9 cellular contexts compared by ENCODE assay signal in genomic region chr2:116510117-116510671, GRCh38.
A peak's percentile ranks its signal among the peaks of the same experiment; 100 is the strongest.
DNase-seq lines count a peak whose midpoint lies in the region; ATAC-seq and TF ChIP-seq lines count a peak whose summit lies in the region.
"Had no signal": no experiment of that assay in that cellular context is flagged by ENCODE, and none has a peak within 500 bp of the region (broad histone marks: within the 10 kb centered on the region; RNA-seq: fewer than 3 reads in every experiment).

No MANE protein-coding gene starts in this region.

- TF ChIP-seq POLR2A in NB4 (IDR thresholded peaks at IDR 0.05; ENCODE audit: extremely low read depth, insufficient read length) = no peak

- DNase-seq in NB4 (ENCODE audit: low read depth) (peak; percentile 49), midbrain (lab: John Stamatoyannopoulos, UW) (peak; percentile 37), foreskin fibroblast (no peak)

- H2AFZ ChIP-seq in SU-DHL-6 (ENCODE audit: low read depth, low read length, severe bottlenecking) = no peak overlapping the region

- no peaks in the 10 kb centered on the region for H3F3A ChIP-seq in SU-DHL-6 (ENCODE audit: insufficient read depth)

- TF ChIP-seq CTCF in GM12875 (IDR thresholded peaks at IDR 0.05; ENCODE audit: borderline replicate concordance, insufficient read depth, low read depth, low read length) (peak; percentile 44), NB4 (IDR thresholded peaks at IDR 0.05; ENCODE audit: low read depth, low read length) (peak; percentile 61), SU-DHL-6 (IDR thresholded peaks at IDR 0.05; ENCODE audit: insufficient read depth, low read length, poor library complexity, severe bottlenecking) (peak; percentile 54), foreskin fibroblast (IDR thresholded peaks at IDR 0.05; ENCODE audit: low read depth, low read length) (no peak)

- H3K27me3 ChIP-seq in SU-DHL-6 (ENCODE audit: low read length) = no peaks in the 10 kb centered on the region
- H3K27me3 ChIP-seq: gastroesophageal sphincter had no signal

- H3K36me3 ChIP-seq in SU-DHL-6 (ENCODE audit: low read length) = no peaks in the 10 kb centered on the region
- H3K36me3 ChIP-seq: gastroesophageal sphincter had no signal

- no peak overlapping the region for H3K27ac ChIP-seq in SU-DHL-6 (ENCODE audit: low read depth, low read length)
- H3K27ac ChIP-seq: gastroesophageal sphincter had no signal

- H3K79me2 ChIP-seq in SU-DHL-6 (ENCODE audit: insufficient read depth, low read length) = no peaks in the 10 kb centered on the region

- H3K4me3 ChIP-seq in GM12875 (ENCODE audit: low read depth, low read length) (no peak overlapping the region), NB4 (ENCODE audit: low read depth, low read length) (no peak overlapping the region), SU-DHL-6 (ENCODE audit: insufficient read depth, low read length, poor library complexity, severe bottlenecking) (no peak overlapping the region), foreskin fibroblast (ENCODE audit: low read depth in 1 of 2, low read length in 2 of 2) (no peak overlapping the region)
- H3K4me3 ChIP-seq: gastroesophageal sphincter had no signal

- no peaks in the 10 kb centered on the region for H3K9me3 ChIP-seq in SU-DHL-6 (ENCODE audit: insufficient read depth, low read length)

- ATAC-seq in HG03439 (IDR thresholded peaks at IDR 0.05; ENCODE audit: unreplicated experiment) (no peak), HG03139 (IDR thresholded peaks at IDR 0.05; ENCODE audit: unreplicated experiment) (no peak), HG03025 (IDR thresholded peaks at IDR 0.05; ENCODE audit: low FRiP score, unreplicated experiment) (no peak)
- ATAC-seq: gastroesophageal sphincter had no signal

- no peak overlapping the region for H3K9ac ChIP-seq in SU-DHL-6 (ENCODE audit: low read length)

- H4K20me1 ChIP-seq in SU-DHL-6 (ENCODE audit: low read depth, low read length) = no peaks in the 10 kb centered on the region

- H3K9me2 ChIP-seq in SU-DHL-6 (replicated peaks; ENCODE audit: insufficient read depth, low read length) = no peaks in the 10 kb centered on the region

- no peak overlapping the region for H3K4me2 ChIP-seq in SU-DHL-6 (ENCODE audit: low read depth, low read length, poor library complexity, severe bottlenecking)

Comparison
In these comparisons a context has a peak if more than half of its experiments do, and no peak if none do; other contexts are left out.
1. DNase-seq: peak in NB4 (single experiment) and midbrain (single experiment); none in foreskin fibroblast (0 of 2).